In the genomic region with DNA sequence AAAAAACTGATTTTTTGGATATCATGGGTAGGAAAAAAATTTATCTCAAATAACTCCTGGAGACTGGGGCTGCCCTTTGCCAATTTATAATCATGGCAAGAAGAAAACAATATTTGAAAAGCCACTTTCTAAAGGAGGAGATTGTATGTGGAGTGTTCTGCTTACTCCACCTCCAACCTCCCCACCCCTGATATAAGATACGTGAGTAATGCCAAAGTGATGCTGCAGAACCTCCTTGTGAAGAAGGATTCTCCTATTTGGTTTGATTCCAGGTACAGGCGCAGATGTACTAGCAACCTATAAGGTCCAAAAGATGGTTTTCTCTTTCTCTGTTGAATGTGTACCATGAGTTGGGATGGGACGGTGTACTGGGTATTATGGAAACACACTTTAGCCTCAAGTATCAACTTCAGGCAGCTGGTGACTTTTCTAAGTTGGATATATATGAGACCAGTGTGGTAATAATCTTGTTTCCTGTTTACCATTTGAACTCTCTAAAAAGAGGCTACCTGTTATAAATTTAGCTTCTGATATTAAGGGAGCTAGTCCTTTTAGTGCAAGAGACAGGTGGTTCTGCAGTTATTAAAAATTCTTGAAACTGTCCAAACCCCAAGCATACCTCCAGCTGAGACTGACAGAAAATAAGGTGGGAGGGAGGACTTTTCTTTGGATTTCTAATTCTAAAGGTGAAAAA, we compare ENCODE assay signal across 15 cellular contexts.
DNase-seq lines count a peak whose midpoint lies in the region; ATAC-seq and TF ChIP-seq lines count a peak whose summit lies in the region.
"Had no signal": no experiment of that assay in that cellular context is flagged by ENCODE, and none has a peak within 500 bp of the region (broad histone marks: within the 10 kb centered on the region; RNA-seq: fewer than 3 reads in every experiment).

No MANE protein-coding gene starts in this region.

- H3K4me1 ChIP-seq in ACC112 (ENCODE audit: control insufficient read depth, insufficient read depth, low read length, unreplicated experiment): peaks cover 6% of the 10 kb centered on the region
- peaks cover 20% of the 10 kb centered on the region for H3K4me1 ChIP-seq in RWPE2 (ENCODE audit: insufficient read depth, poor library complexity, severe bottlenecking)
- peaks cover 23% of the 10 kb centered on the region for H3K4me1 ChIP-seq in foreskin keratinocyte
- H3K4me1 ChIP-seq in lower lobe of right lung: no peaks in the 10 kb centered on the region
- H3K4me1 ChIP-seq: BLaER1 treated with 17β-estradiol and CSF1 and Interleukin-3, amounts not matched to agents 10 nM and 100 nM had no signal

- no peak overlapping the region for H2AFZ ChIP-seq in ACC112 (ENCODE audit: low read length, unreplicated experiment)

- intact Hi-C loops in lower lobe of right lung (cut with DNase I): no loop called here

- TF ChIP-seq CTCF in RWPE2 (IDR thresholded peaks at IDR 0.05; ENCODE audit: poor library complexity, severe bottlenecking): no peak
- no peak for TF ChIP-seq CTCF in foreskin keratinocyte (conservative IDR thresholded peaks at IDR 0.05)
- no peak for TF ChIP-seq CTCF in lower lobe of right lung (IDR thresholded peaks at IDR 0.05)

- H3K27me3 ChIP-seq in ACC112 (ENCODE audit: insufficient read depth, low read length): no peaks in the 10 kb centered on the region
- no peaks in the 10 kb centered on the region for H3K27me3 ChIP-seq in RWPE2 (ENCODE audit: insufficient read depth, poor library complexity, severe bottlenecking)
- H3K27me3 ChIP-seq in foreskin keratinocyte: no peaks in the 10 kb centered on the region
- no peaks in the 10 kb centered on the region for H3K27me3 ChIP-seq in lower lobe of right lung (ENCODE audit: low read depth)
- H3K27me3 ChIP-seq: BLaER1 treated with 17β-estradiol and CSF1 and Interleukin-3, amounts not matched to agents 10 nM and 100 nM had no signal

- H3K27ac ChIP-seq in ACC112 (ENCODE audit: low read depth, low read length): peak overlapping the region; percentile 38; the same call in 1 of the 2 replicates
- peak overlapping the region; percentile 88 for H3K27ac ChIP-seq in RWPE2 (ENCODE audit: poor library complexity, severe bottlenecking)
- peak overlapping the region; percentile 57 for H3K27ac ChIP-seq in foreskin keratinocyte
- H3K27ac ChIP-seq in lower lobe of right lung: no peak overlapping the region
- H3K27ac ChIP-seq: BLaER1 treated with 17β-estradiol and CSF1 and Interleukin-3, amounts not matched to agents 10 nM and 100 nM; HL-60 had no signal

- no peaks in the 10 kb centered on the region for H3K79me2 ChIP-seq in ACC112 (ENCODE audit: control insufficient read depth, insufficient read depth, low read length, unreplicated experiment)

- H3K36me3 ChIP-seq in ACC112 (ENCODE audit: insufficient read depth, low read length) (no peaks in the 10 kb centered on the region), RWPE2 (ENCODE audit: low read depth) (no peaks in the 10 kb centered on the region), lower lobe of right lung (no peaks in the 10 kb centered on the region)
- H3K36me3 ChIP-seq: BLaER1 treated with 17β-estradiol and CSF1 and Interleukin-3, amounts not matched to agents 10 nM and 100 nM had no signal

- no peaks in the 10 kb centered on the region for H3K9me3 ChIP-seq in RWPE2 (ENCODE audit: severe bottlenecking)
- H3K9me3 ChIP-seq in lower lobe of right lung: no peaks in the 10 kb centered on the region

- peak; percentile 35 for DNase-seq in HPDE6-E6E7 (ENCODE audit: extremely low spot score)
- no peak for DNase-seq in RWPE2 (ENCODE audit: low spot score)
- DNase-seq in foreskin keratinocyte: peak; percentile 60 to 85
- no peak for DNase-seq in lower lobe of right lung
- no peak for DNase-seq in NCI-H2029 (lab: John Stamatoyannopoulos, UW)
- no peak for DNase-seq in SK-N-DZ (ENCODE audit: low spot score)
- DNase-seq in DMS114 treated with DMSO at 0.1 percent for 48 hours (lab: John Stamatoyannopoulos, UW; ENCODE audit: unreplicated experiment): no peak
- DNase-seq: 8988T; ACHN; CD4-positive, CD25-positive, alpha-beta regulatory T cell; H9 had no signal

- no peak overlapping the region for H3K4me3 ChIP-seq in ACC112 (ENCODE audit: low read depth, low read length)
- no peak overlapping the region for H3K4me3 ChIP-seq in RWPE2 (ENCODE audit: severe bottlenecking)
- no peak overlapping the region for H3K4me3 ChIP-seq in lower lobe of right lung
- H3K4me3 ChIP-seq: BLaER1 treated with 17β-estradiol and CSF1 and Interleukin-3, amounts not matched to agents 10 nM and 100 nM; GM12878 had no signal

- peak; percentile 79 for ATAC-seq in RWPE2 (ENCODE audit: low read depth)
- ATAC-seq in foreskin keratinocyte: peak; percentile 83
- no peak for ATAC-seq in lower lobe of right lung
- ATAC-seq: GM12878 had no signal

Comparison
In these comparisons a context has a peak if more than half of its experiments do, and no peak if none do; other contexts are left out.
1. DNase-seq: peak in HPDE6-E6E7 (single experiment) and foreskin keratinocyte (2 of 2); none in RWPE2 (single experiment), lower lobe of right lung (single experiment), NCI-H2029 (single experiment), SK-N-DZ (single experiment) and DMS114 treated with DMSO at 0.1 percent for 48 hours (single experiment).
2. ATAC-seq: peak in RWPE2 (single experiment) and foreskin keratinocyte (single experiment); none in lower lobe of right lung (0 of 2).